Comparison of ENCODE assay signal across 21 cellular contexts in the genomic region with DNA sequence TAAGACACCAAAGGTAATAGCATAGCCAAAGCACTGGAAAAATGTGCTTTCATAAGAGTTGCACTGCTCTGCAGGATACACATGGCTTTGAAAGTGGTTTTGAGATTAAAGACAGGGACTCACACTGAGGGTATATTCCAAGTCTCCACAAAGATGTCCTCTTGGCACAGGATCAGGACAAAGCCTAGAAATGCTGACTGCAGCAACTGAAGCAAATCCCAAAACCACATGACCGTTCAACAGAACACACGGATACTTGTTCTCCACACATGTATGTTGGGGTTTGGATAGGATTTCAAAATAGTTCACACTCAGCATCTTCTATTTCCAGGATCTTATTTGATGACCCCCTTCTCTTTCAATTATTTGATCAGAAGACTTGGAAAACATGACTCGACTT.
"Had no signal": no experiment of that assay in that cellular context is flagged by ENCODE, and none has a peak within 500 bp of the region (broad histone marks: within the 10 kb centered on the region; RNA-seq: fewer than 3 reads in every experiment).

No MANE protein-coding gene starts in this region.

- H3K27me3 ChIP-seq: colonic mucosa, esophagus squamous epithelium, foreskin keratinocyte, neutrophil, ovary, right atrium auricular region, suprapubic skin, thyroid gland, upper lobe of left lung, uterus had no signal

- H3K4me3 ChIP-seq: colonic mucosa, esophagus squamous epithelium, lung, ovary, right atrium auricular region, suprapubic skin, thyroid gland, upper lobe of left lung, uterus had no signal

- FAIRE-seq: kidney had no signal

- H3K4me1 ChIP-seq: colonic mucosa, esophagus squamous epithelium, foreskin keratinocyte, upper lobe of left lung, uterus had no signal

- H3K27ac ChIP-seq: colonic mucosa, esophagus squamous epithelium, foreskin keratinocyte, neutrophil, ovary, right atrium auricular region, suprapubic skin, thyroid gland, upper lobe of left lung, uterus had no signal

- H3K36me3 ChIP-seq: colonic mucosa, esophagus squamous epithelium, neutrophil, ovary, right atrium auricular region, suprapubic skin, thyroid gland, upper lobe of left lung, uterus had no signal

- ATAC-seq: foreskin keratinocyte; left cardiac atrium; left ventricle myocardium superior; naive thymus-derived CD4-positive, alpha-beta T cell; stimulated activated effector memory CD8-positive, alpha-beta T cell treated with anti-CD3 and anti-CD28 coated beads, Interleukin-12 subunit alpha, Interleukin-12 subunit beta, amount 100 ng/mL, for 72 hours; stimulated activated naive CD8-positive, alpha-beta T cell treated with anti-CD3 and anti-CD28 coated beads, Interleukin-15, Interleukin-2, amounts not matched to agents 100 U/mL and 50 U/mL, for 24 hours had no signal

- H3K9me3 ChIP-seq: colonic mucosa, esophagus squamous epithelium, neutrophil, ovary, right atrium auricular region, suprapubic skin, thyroid gland, upper lobe of left lung, uterus had no signal

- DNase-seq: colonic mucosa; dermis blood vessel endothelial cell; esophagus squamous epithelium; foreskin keratinocyte; kidney; left cardiac atrium; left ventricle myocardium superior; naive thymus-derived CD4-positive, alpha-beta T cell; nephron progenitor cell; ovary; stimulated activated CD4-positive, alpha-beta T cell treated with anti-CD3 and anti-CD28 coated beads, Interleukin-4, amount 100 ng/mL, for 1 hour; stimulated activated CD8-positive, alpha-beta memory T cell treated with anti-CD3 and anti-CD28 coated beads, Interleukin-4, amount 100 ng/mL, for 48 hours; stimulated activated naive CD8-positive, alpha-beta T cell treated with anti-CD3 and anti-CD28 coated beads, Interleukin-15, Interleukin-2, amounts not matched to agents 100 U/mL and 50 U/mL, for 24 hours; thyroid gland; upper lobe of left lung; uterus had no signal
